8 cellular contexts compared by ENCODE assay signal in genomic region chr2:15561574-15562344, GRCh38. TPM values are rescaled to one million over a fixed set of nuclear protein-coding genes. Genes with fewer than 3 reads are reported as not detected.
DNase-seq lines count a peak whose midpoint lies in the region; ATAC-seq and TF ChIP-seq lines count a peak whose summit lies in the region.

No MANE protein-coding gene starts in this region.

- 3 to 5% methylated on average over 9 to 13 of the region's 13 CpGs for WGBS in gastroesophageal sphincter (ENCODE audit: low coverage in 1 of 2), 2 donors

- TF ChIP-seq POLR2A in gastroesophageal sphincter (IDR thresholded peaks at IDR 0.05): no peak

- H3K4me3 Mint-ChIP-seq in activated T-helper 2 cell treated with anti-CD3 and anti-CD28 coated beads, Interferon-gamma antibody, Interleukin-2, Interleukin-4, amounts not matched to agents 10 μg/mL and 5 μg/mL and 100 μg/mL, durations not matched to agents 14 hours and 24 hours and 36 hours (ENCODE audit: low read depth): peak overlapping the region; percentile 99

- peak overlapping the region; percentile 94 for H3K4me3 ChIP-seq in AG04449 (ENCODE audit: low read depth, low read length)
- peak overlapping the region; percentile 70 to 79 for H3K4me3 ChIP-seq in gastroesophageal sphincter

- H3K27me3 ChIP-seq in gastroesophageal sphincter: no peaks in the 10 kb centered on the region

- H3K9me3 ChIP-seq in gastroesophageal sphincter: no peaks in the 10 kb centered on the region

- H3K27me3 Mint-ChIP-seq in activated T-helper 2 cell treated with anti-CD3 and anti-CD28 coated beads, Interferon-gamma antibody, Interleukin-2, Interleukin-4, amounts not matched to agents 10 μg/mL and 5 μg/mL and 100 μg/mL, durations not matched to agents 14 hours and 24 hours and 36 hours (ENCODE audit: low read depth): peaks cover 14% of the 10 kb centered on the region

- intact Hi-C loops in activated T-helper 2 cell treated with anti-CD3 and anti-CD28 coated beads, Interferon-gamma antibody, Interleukin-2, Interleukin-4, amounts not matched to agents 10 μg/mL and 5 μg/mL and 100 μg/mL, durations not matched to agents 14 hours and 24 hours and 36 hours (cut with micrococcal nuclease): loop anchor here (1.0 kb wide), 3 partner anchors 16 to 384 kb away; partner anchors contain the start of gene DDX1

- H3K27ac ChIP-seq in gastroesophageal sphincter: peak overlapping the region; percentile 4 to 87 (median 74)

- H3K36me3 ChIP-seq in gastroesophageal sphincter: no peaks in the 10 kb centered on the region

- CTCF ChIA-PET in AG04449 (lab: Yijun Ruan, JAX): interaction anchor here (1.1 to 9.6 kb wide), 3 partner anchors 16 to 383 kb away, joined by 3 to 111 read pairs (median 5); no protein-coding TSS in a partner anchor

- H3K4me1 ChIP-seq in gastroesophageal sphincter: peaks cover 7 to 28% (median 8%) of the 10 kb centered on the region in 3 donors

- H3K27ac Mint-ChIP-seq in activated T-helper 2 cell treated with anti-CD3 and anti-CD28 coated beads, Interferon-gamma antibody, Interleukin-2, Interleukin-4, amounts not matched to agents 10 μg/mL and 5 μg/mL and 100 μg/mL, durations not matched to agents 14 hours and 24 hours and 36 hours: peak overlapping the region; percentile 92

- POLR2A ChIA-PET in AG04449 (lab: Yijun Ruan, JAX): interaction anchor here (1.0 kb wide), 1 partner anchor 9 kb away, joined by 3 read pairs; no protein-coding TSS in a partner anchor

- no peaks in the 10 kb centered on the region for H3K9me3 Mint-ChIP-seq in activated T-helper 2 cell treated with anti-CD3 and anti-CD28 coated beads, Interferon-gamma antibody, Interleukin-2, Interleukin-4, amounts not matched to agents 10 μg/mL and 5 μg/mL and 100 μg/mL, durations not matched to agents 14 hours and 24 hours and 36 hours

- H3K4me1 Mint-ChIP-seq in activated T-helper 2 cell treated with anti-CD3 and anti-CD28 coated beads, Interferon-gamma antibody, Interleukin-2, Interleukin-4, amounts not matched to agents 10 μg/mL and 5 μg/mL and 100 μg/mL, durations not matched to agents 14 hours and 24 hours and 36 hours (ENCODE audit: low read depth): peaks cover 33% of the 10 kb centered on the region

- no peaks in the 10 kb centered on the region for H3K36me3 Mint-ChIP-seq in activated T-helper 2 cell treated with anti-CD3 and anti-CD28 coated beads, Interferon-gamma antibody, Interleukin-2, Interleukin-4, amounts not matched to agents 10 μg/mL and 5 μg/mL and 100 μg/mL, durations not matched to agents 14 hours and 24 hours and 36 hours (ENCODE audit: low read depth)

- peak; percentile 18 for ATAC-seq in GM18517 (IDR thresholded peaks at IDR 0.05; ENCODE audit: unreplicated experiment)
- peak; percentile 24 for ATAC-seq in HG03039 (IDR thresholded peaks at IDR 0.05; ENCODE audit: unreplicated experiment)
- ATAC-seq in gastroesophageal sphincter: peak; percentile 59

- TF ChIP-seq CTCF in AG04449 (IDR thresholded peaks at IDR 0.05; ENCODE audit: insufficient read depth, low read length, missing control alignments) (no peak), gastroesophageal sphincter (IDR thresholded peaks at IDR 0.05) (no peak)

- DNase-seq in AG04449 (ENCODE audit: low read depth, low spot score) (no peak), NCI-H748 treated with DMSO at 0.1 percent for 48 hours (lab: John Stamatoyannopoulos, UW) (peak; percentile 55), nucleus accumbens (lab: John Stamatoyannopoulos, UW) (peak in 40 of 56 donors; percentile 1 to 75 (median 30)), activated gamma-delta T cell treated with Interleukin-2 at 50 U/mL for 16 hours (no peak)
- no peak for DNase-seq in activated T-helper 2 cell treated with anti-CD3 and anti-CD28 coated beads, Interferon-gamma antibody, Interleukin-2, Interleukin-4, amounts not matched to agents 10 μg/mL and 5 μg/mL and 100 μg/mL, durations not matched to agents 14 hours and 24 hours and 36 hours (ENCODE audit: low spot score)

- TF ChIP-seq EP300 in gastroesophageal sphincter (IDR thresholded peaks at IDR 0.05): no peak

RNA-seq across cellular contexts. Expression of gene NBAS, which starts 0.6 kb away (rescaled TPM):
- total RNA-seq in activated T-helper 2 cell treated with anti-CD3 and anti-CD28 coated beads, Interferon-gamma antibody, Interleukin-2, Interleukin-4, amounts not matched to agents 10 μg/mL and 5 μg/mL and 100 μg/mL, durations not matched to agents 14 hours and 24 hours and 36 hours: 37.2 and 38.7 TPM in 2 replicates
- total RNA-seq in gastroesophageal sphincter: 10 to 100 TPM; 34.9 to 50.9 (median 40.4) TPM

RNA-seq across cellular contexts. Expression of gene DDX1, which starts 29.9 kb away (rescaled TPM):
- 100.0 and 111 TPM in 2 replicates for total RNA-seq in activated T-helper 2 cell treated with anti-CD3 and anti-CD28 coated beads, Interferon-gamma antibody, Interleukin-2, Interleukin-4, amounts not matched to agents 10 μg/mL and 5 μg/mL and 100 μg/mL, durations not matched to agents 14 hours and 24 hours and 36 hours
- 10 to 100 TPM; 66.7 to 88.9 (median 67.4) TPM for total RNA-seq in gastroesophageal sphincter

Comparison
In these comparisons a context has a peak if more than half of its experiments do, and no peak if none do; other contexts are left out.
1. DNase-seq: peak in NCI-H748 treated with DMSO at 0.1 percent for 48 hours (single experiment) and nucleus accumbens (40 of 56); none in AG04449 (single experiment), activated T-helper 2 cell treated with anti-CD3 and anti-CD28 coated beads, Interferon-gamma antibody, Interleukin-2, Interleukin-4, amounts not matched to agents 10 μg/mL and 5 μg/mL and 100 μg/mL, durations not matched to agents 14 hours and 24 hours and 36 hours (single experiment) and activated gamma-delta T cell treated with Interleukin-2 at 50 U/mL for 16 hours (single experiment).
2. Peak in every context shown above with its lines, with median percentiles within 50 percentile points of each other: ATAC-seq.